ENCODE assay signal across 8 cellular contexts in the genomic region with DNA sequence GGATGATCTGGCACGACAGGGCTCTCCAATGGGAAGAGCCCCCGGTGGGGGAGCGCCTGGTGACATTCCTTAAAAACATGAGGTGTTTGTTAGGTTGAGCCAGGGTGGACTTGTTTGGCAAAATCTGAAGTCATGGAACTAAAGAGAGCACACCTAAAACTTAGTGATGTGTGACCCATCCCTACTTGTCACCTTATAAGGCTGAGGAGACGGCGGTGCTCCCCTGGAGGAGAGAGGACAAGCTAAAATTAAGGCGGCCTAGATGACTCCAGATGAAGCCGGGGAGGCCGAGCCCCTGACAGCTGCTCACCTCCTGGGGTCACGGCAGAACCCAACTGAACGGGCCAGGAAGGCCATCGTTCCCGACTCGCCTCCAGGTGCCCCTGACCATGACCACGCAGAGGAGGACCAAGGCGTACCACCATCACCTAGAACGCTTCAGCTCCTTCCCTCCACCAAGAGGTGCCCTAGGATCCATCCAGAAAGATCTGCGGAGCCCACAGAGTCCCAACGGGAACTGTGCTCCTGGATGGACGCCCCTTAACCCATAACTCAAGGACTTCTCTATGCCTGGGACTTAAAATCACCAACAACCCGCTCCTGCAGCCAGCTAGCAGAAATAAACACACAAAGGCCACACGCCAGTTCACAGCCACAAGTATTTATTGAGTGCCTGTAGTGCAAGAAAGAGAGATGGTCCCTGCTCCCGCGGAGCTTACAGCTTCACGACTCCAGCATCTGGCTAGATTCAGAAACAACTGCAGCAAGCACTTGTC. TPM values are rescaled to one million over a fixed set of nuclear protein-coding genes. Genes with fewer than 3 reads are reported as not detected.
A peak's percentile ranks its signal among the peaks of the same experiment; 100 is the strongest.
DNase-seq lines count a peak whose midpoint lies in the region; ATAC-seq, FAIRE-seq and TF ChIP-seq lines count a peak whose summit lies in the region.

No MANE protein-coding gene starts in this region.

- H3K4me2 ChIP-seq in OCI-LY3 (ENCODE audit: low read length): peak overlapping the region; percentile 92

- H3K27ac ChIP-seq in OCI-LY3 (ENCODE audit: low read length) (no peak overlapping the region), pancreas (peak overlapping the region; percentile 64 to 85 (median 77))

- H3K4me1 Mint-ChIP-seq in endothelial cell (ENCODE audit: unreplicated experiment): peaks cover 26% of the 10 kb centered on the region

- H3K9me3 ChIP-seq in OCI-LY3 (ENCODE audit: insufficient read depth, low read length) (no peaks in the 10 kb centered on the region), pancreas (no peaks in the 10 kb centered on the region)

- H3K4me3 Mint-ChIP-seq in endothelial cell (ENCODE audit: unreplicated experiment): peak overlapping the region; percentile 86

- no peaks in the 10 kb centered on the region for H3K9me3 Mint-ChIP-seq in endothelial cell (ENCODE audit: unreplicated experiment)

- H3K27me3 ChIP-seq in OCI-LY3 (ENCODE audit: low read depth, low read length): 0 out of 2 replicates have a peak, but pooled peaks cover 5% of the 10 kb centered on the region
- no peaks in the 10 kb centered on the region for H3K27me3 ChIP-seq in pancreas

- H3K79me2 ChIP-seq in OCI-LY3 (ENCODE audit: low read length): no peaks in the 10 kb centered on the region

- H3K27me3 Mint-ChIP-seq in endothelial cell (ENCODE audit: unreplicated experiment): peaks cover 17% of the 10 kb centered on the region

- H3K4me1 ChIP-seq in OCI-LY3 (ENCODE audit: low read length) (peaks cover 4% of the 10 kb centered on the region; the same call in 1 of the 2 replicates), pancreas (peaks cover 0 to 11% (median 0%) of the 10 kb centered on the region in 3 donors)

- H3K36me3 Mint-ChIP-seq in endothelial cell (ENCODE audit: low read depth, unreplicated experiment): peaks cover 17% of the 10 kb centered on the region

- H3K36me3 ChIP-seq in OCI-LY3 (replicated peaks; ENCODE audit: low read depth, low read length) (peaks cover 13% of the 10 kb centered on the region), pancreas (no peaks in the 10 kb centered on the region)

- WGBS in pancreas, 2 donors: 77% methylated on average over 24 of the region's 24 CpGs

- intact Hi-C loops in pancreas (cut with DNase I) (no loop called here), sciatic nerve (cut with DNase I) (no loop called here)

- no peak overlapping the region for H2AFZ ChIP-seq in OCI-LY3 (ENCODE audit: low read depth, low read length)

- H4K20me1 ChIP-seq in OCI-LY3 (ENCODE audit: insufficient read depth, low read length): no peaks in the 10 kb centered on the region

- no peak overlapping the region for H3K27ac Mint-ChIP-seq in endothelial cell (ENCODE audit: unreplicated experiment)

- FAIRE-seq in pancreas (lab: Jason Lieb, UNC) (no peak), GM12891 (lab: Jason Lieb, UNC) (no peak)

- DNase-seq in DMS79 treated with DMSO at 0.1 percent for 48 hours (lab: John Stamatoyannopoulos, UW) (peak; percentile 69), endothelial cell (ENCODE audit: low spot score) (no peak), pancreas (peak in 2 of 6 donors; percentile 57 to 74), sciatic nerve (ENCODE audit: low spot score) (no peak), medulla oblongata (ENCODE audit: extremely low spot score) (no peak), GF-D8 (lab: John Stamatoyannopoulos, UW) (no peak), GM12891 (ENCODE audit: insufficient read length, low spot score) (no peak)

- no peak for TF ChIP-seq POLR2A in GM12891 (IDR thresholded peaks at IDR 0.05; ENCODE audit: low read depth, low read length)

- ATAC-seq in pancreas (no peak), sciatic nerve (no peak)

- H3K4me3 ChIP-seq in OCI-LY3 (ENCODE audit: low read length) (peak overlapping the region; percentile 96), pancreas (peak overlapping the region; percentile 50 to 86 (median 74))

- H3K9ac ChIP-seq in OCI-LY3 (ENCODE audit: low read length): peak overlapping the region; percentile 65; the same call in 1 of the 2 replicates

- TF ChIP-seq CTCF in OCI-LY3 (IDR thresholded peaks at IDR 0.05; ENCODE audit: low read depth, low read length) (no peak), endothelial cell (IDR thresholded peaks at IDR 0.05; ENCODE audit: unreplicated experiment) (no peak), pancreas (IDR thresholded peaks at IDR 0.05) (no peak)

TF ChIP-seq in GM12891, 5 proteins besides CTCF, POLR2A, EP300 and RAD21:
- no peak for TF ChIP-seq TAF1 (IDR thresholded peaks at IDR 0.05; ENCODE audit: low read depth, low read length)
- TF ChIP-seq POLR2AphosphoS5 (IDR thresholded peaks at IDR 0.05; ENCODE audit: low read depth, low read length): no peak
- no peak for TF ChIP-seq POU2F2 (IDR thresholded peaks at IDR 0.05; ENCODE audit: low read depth, low read length)
- no peak for TF ChIP-seq PAX5 (IDR thresholded peaks at IDR 0.05; ENCODE audit: insufficient read depth, low read length, severe bottlenecking)
- TF ChIP-seq SPI1 (IDR thresholded peaks at IDR 0.05; ENCODE audit: low read depth, low read length): no peak

RNA-seq across cellular contexts. Expression of a gene that starts 1.0 kb away (rescaled TPM):
- total RNA-seq in endothelial cell (ENCODE audit: unreplicated experiment) (14.3 TPM), pancreas (1 to 10 TPM; 4.4 to 9.8 (median 5.6) TPM), sciatic nerve (24.7 TPM)
- polyA plus RNA-seq in pancreas: 10 to 100 TPM in 1 of 2 donors, 1 to 10 TPM in 1; 8.2 to 13.2 TPM
- 0.54 TPM for polyA plus RNA-seq in GM12891 (2012; ENCODE audit: low read depth, missing spikeins)
